2 cellular contexts compared by ENCODE assay signal in the genomic region with DNA sequence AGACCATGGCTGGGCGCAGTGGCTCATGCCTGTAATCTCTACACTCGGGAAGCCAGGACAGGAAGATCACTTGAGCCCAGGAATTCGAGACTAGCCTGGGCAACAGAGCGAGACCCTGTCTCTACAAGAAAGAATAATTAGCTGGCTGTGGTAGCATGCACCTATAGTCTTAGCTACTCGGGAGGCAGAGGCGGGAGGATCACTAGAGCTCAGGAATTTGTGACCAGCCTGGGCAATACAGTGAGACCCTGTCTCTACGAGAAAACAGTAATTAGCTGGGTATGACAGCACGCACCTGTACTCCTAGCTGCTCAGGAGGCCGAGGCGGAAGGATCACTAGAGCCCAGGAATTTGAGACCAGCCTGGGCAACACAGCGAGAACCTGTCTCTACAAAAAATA.
TF ChIP-seq lines count a peak whose summit lies in the region.

No MANE protein-coding gene starts in this region.

TF ChIP-seq in WTC11, 78 proteins besides CTCF, POLR2A, EP300 and RAD21:
- peak; percentile 44; the same call in 1 of the 2 replicates for TF ChIP-seq ZNF121 (CRISPR knock-in tag; IDR thresholded peaks at IDR 0.05)
- TF ChIP-seq SOX15 (CRISPR knock-in tag; IDR thresholded peaks at IDR 0.05), result no peak
TF ChIP-seq in WTC11: peak in this region for 1.

TF ChIP-seq in endothelial cell of umbilical vein, 7 proteins besides CTCF, POLR2A, EP300 and RAD21:
- TF ChIP-seq MYC (IDR thresholded peaks at IDR 0.05; ENCODE audit: low read depth, low read length) (no peak), POLR2AphosphoS5 (IDR thresholded peaks at IDR 0.05; ENCODE audit: insufficient read depth, low read depth, low read length) (no peak), GATA2 (IDR thresholded peaks at IDR 0.05; ENCODE audit: insufficient read depth, insufficient read length, low read depth, low read length) (no peak), FOS (IDR thresholded peaks at IDR 0.05; ENCODE audit: borderline replicate concordance, insufficient read depth, low read length) (no peak), JUN (IDR thresholded peaks at IDR 0.05; ENCODE audit: borderline replicate concordance, insufficient read depth, insufficient read length, low read depth) (no peak), EZH2 (IDR thresholded peaks at IDR 0.05; ENCODE audit: borderline replicate concordance, low read depth, low read length, severe bottlenecking) (no peak)
- TF ChIP-seq, protein P1, sequence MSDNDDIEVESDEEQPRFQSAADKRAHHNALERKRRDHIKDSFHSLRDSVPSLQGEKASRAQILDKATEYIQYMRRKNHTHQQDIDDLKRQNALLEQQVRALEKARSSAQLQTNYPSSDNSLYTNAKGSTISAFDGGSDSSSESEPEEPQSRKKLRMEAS (IDR thresholded peaks at IDR 0.05; ENCODE audit: insufficient read depth, insufficient read length), result no peak
